In genomic region chr15:71117906-71118305, GRCh38 we compare ENCODE assay signal across 2 cellular contexts.
TF ChIP-seq lines count a peak whose summit lies in the region.

No MANE protein-coding gene starts in this region.

TF ChIP-seq in A549, 52 proteins besides CTCF, POLR2A, EP300 and RAD21 (continued from another document):
- TF ChIP-seq TP53 (CRISPR knock-in tag; IDR thresholded peaks at IDR 0.05): no peak
- TF ChIP-seq HOXB5 (CRISPR knock-in tag; IDR thresholded peaks at IDR 0.05): no peak
- TF ChIP-seq MAX (IDR thresholded peaks at IDR 0.05): no peak

TF ChIP-seq in endothelial cell of umbilical vein, 7 proteins besides CTCF, POLR2A, EP300 and RAD21 (continued from another document):
- no peak for TF ChIP-seq MAX (IDR thresholded peaks at IDR 0.05; ENCODE audit: insufficient read depth, insufficient read length)
